1 cellular context compared by ENCODE assay signal in genomic region chr4:23455482-23455881, GRCh38.
TF ChIP-seq lines count a peak whose summit lies in the region.

No MANE protein-coding gene starts in this region.

TF ChIP-seq in SK-N-SH, 30 proteins besides CTCF, POLR2A, EP300 and RAD21 (continued from another document):
- TF ChIP-seq PBX3 (IDR thresholded peaks at IDR 0.05) (no peak), YY1 (IDR thresholded peaks at IDR 0.05; ENCODE audit: low read depth) (no peak), RFX5 (IDR thresholded peaks at IDR 0.05; ENCODE audit: low read length) (no peak), ELF1 (IDR thresholded peaks at IDR 0.05) (no peak)
